In the genomic region with DNA sequence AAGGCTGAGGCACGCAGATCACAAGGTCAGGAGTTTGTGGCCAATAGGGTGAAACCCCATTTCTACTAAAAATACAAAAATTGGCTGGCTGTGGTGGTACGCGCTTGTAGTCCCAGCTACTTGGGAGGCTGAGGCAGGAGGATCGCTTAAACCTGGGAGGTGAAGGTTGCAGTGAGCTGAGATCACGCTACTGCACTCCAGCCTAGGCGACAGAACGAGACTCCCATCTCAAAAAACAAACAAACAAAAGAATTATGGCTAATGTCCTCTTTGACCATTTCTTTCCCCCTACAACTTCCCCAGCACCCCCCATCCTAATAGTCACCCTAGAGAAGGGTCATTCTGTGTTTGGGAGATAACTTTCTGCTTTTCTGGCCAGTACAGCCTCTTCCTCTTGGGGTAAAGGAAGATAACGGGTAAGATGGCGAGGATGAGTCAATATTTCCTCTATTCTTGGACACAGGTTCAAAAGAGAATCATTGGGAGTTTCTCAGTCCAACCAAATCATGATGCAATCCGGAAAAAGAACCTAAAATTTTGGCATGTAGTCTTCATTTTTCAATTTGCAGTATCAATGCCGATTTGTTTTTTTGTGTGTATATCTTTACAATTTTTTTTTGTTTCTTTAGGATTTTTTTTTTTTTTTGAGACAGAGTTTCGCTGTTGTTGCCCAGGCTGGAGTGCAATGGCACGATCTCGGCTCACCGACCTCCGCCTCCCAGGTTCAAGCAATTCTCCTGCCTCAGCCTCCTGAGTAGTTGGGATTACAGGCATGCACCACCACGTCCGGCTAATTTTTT, we compare ENCODE assay signal across 10 cellular contexts.
"Had no signal": no experiment of that assay in that cellular context is flagged by ENCODE, and none has a peak within 500 bp of the region (broad histone marks: within the 10 kb centered on the region; RNA-seq: fewer than 3 reads in every experiment).

No MANE protein-coding gene starts in this region.

- ATAC-seq: body of pancreas, heart left ventricle had no signal

- H3K4me1 ChIP-seq: body of pancreas, heart left ventricle, parathyroid adenoma, tibial artery, uterus had no signal

- H3K4me3 ChIP-seq: body of pancreas, heart left ventricle, tibial artery, uterus had no signal

- DNase-seq: activated CD4-positive, CD25-positive, alpha-beta regulatory T cell; amniotic stem cell; body of pancreas; heart left ventricle; naive B cell; retina; T-helper 9 cell; tibial artery; uterus had no signal

- H3K36me3 ChIP-seq: heart left ventricle, tibial artery, uterus had no signal

- H3K9me3 ChIP-seq: body of pancreas, heart left ventricle, tibial artery, uterus had no signal

- H3K27me3 ChIP-seq: body of pancreas, heart left ventricle, tibial artery, uterus had no signal

- H3K27ac ChIP-seq: body of pancreas, heart left ventricle, parathyroid adenoma, tibial artery, uterus had no signal
